Comparison of ENCODE assay signal across 10 cellular contexts in the genomic region with DNA sequence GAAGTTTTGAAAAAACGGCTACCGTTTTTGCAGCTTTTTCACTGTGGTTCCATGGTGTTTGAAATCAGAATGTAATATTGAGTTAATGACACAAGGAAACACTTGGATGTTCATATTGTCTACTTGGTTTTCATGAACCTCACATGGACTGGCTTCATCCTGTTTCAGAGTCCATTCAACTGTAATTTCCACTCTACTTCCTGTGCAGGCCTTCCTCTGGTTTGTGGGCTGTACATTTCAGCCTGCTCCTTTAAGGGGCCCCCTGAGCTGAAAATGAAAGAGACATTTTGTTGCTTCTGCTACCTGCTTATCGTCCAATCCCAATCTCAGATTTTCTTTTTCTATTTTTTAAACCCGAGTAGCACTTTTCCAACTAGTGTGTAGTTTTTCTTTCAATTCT. TPM values are rescaled to one million over a fixed set of nuclear protein-coding genes. Genes with fewer than 3 reads are reported as not detected.
DNase-seq lines count a peak whose midpoint lies in the region; ATAC-seq and TF ChIP-seq lines count a peak whose summit lies in the region.
"Had no signal": no experiment of that assay in that cellular context is flagged by ENCODE, and none has a peak within 500 bp of the region (broad histone marks: within the 10 kb centered on the region; RNA-seq: fewer than 3 reads in every experiment).

No MANE protein-coding gene starts in this region.

- H3K27ac Mint-ChIP-seq in chondrocyte (ENCODE audit: unreplicated experiment), result no peak overlapping the region

- no peaks in the 10 kb centered on the region for H3K9me3 ChIP-seq in right atrium auricular region

- no peak overlapping the region for H3K4me3 Mint-ChIP-seq in chondrocyte (ENCODE audit: unreplicated experiment)

- H3K27me3 ChIP-seq in right atrium auricular region, result no peaks in the 10 kb centered on the region

- peak; percentile 92 for ATAC-seq in GM21528 (IDR thresholded peaks at IDR 0.05; ENCODE audit: low FRiP score, unreplicated experiment)

- H3K27me3 Mint-ChIP-seq in chondrocyte (ENCODE audit: low read depth), result no peaks in the 10 kb centered on the region

- no peak overlapping the region for H3K27ac ChIP-seq in right atrium auricular region

- peaks cover 42% of the 10 kb centered on the region for H3K4me1 Mint-ChIP-seq in chondrocyte (ENCODE audit: low read depth)

- peak; percentile 40 for DNase-seq in GM12865 (ENCODE audit: low read depth)
- DNase-seq in KBM-7, result peak; percentile 93
- peak; percentile 16 for DNase-seq in germinal center (ENCODE audit: low spot score)
- DNase-seq in putamen (ENCODE audit: low spot score), result no peak
- DNase-seq in right atrium auricular region (ENCODE audit: low spot score), result no peak
- no peak for DNase-seq in chondrocyte (ENCODE audit: low spot score)
- no peak for DNase-seq in ecto neural progenitor cell (ENCODE audit: low spot score)
- DNase-seq: activated CD8-positive, alpha-beta memory T cell treated with anti-CD3 and anti-CD28 coated beads, Interleukin-2, amount 50 U/mL, for 4 hours had no signal

- no peak overlapping the region for H3K4me3 ChIP-seq in GM12865 (ENCODE audit: low read depth, low read length)
- no peak overlapping the region for H3K4me3 ChIP-seq in right atrium auricular region

- H3K36me3 ChIP-seq in right atrium auricular region, result no peaks in the 10 kb centered on the region

- TF ChIP-seq CTCF in GM12865 (IDR thresholded peaks at IDR 0.05; ENCODE audit: insufficient read depth, low read depth, low read length, missing control alignments) (no peak), right atrium auricular region (IDR thresholded peaks at IDR 0.05) (no peak), chondrocyte (IDR thresholded peaks at IDR 0.05) (no peak)

- no peaks in the 10 kb centered on the region for H3K4me1 ChIP-seq in right atrium auricular region

- H3K9me3 Mint-ChIP-seq in chondrocyte (ENCODE audit: low read depth), result no peaks in the 10 kb centered on the region

- H3K36me3 Mint-ChIP-seq in chondrocyte (ENCODE audit: low read depth), result peaks cover 1% of the 10 kb centered on the region

- in situ Hi-C loops in KBM-7 (cut with MboI; ENCODE audit: low pct_unique_long_range_greater_than_20kb, low sequenced_read_pairs), result no loop called here

RNA-seq across cellular contexts. Expression of a gene that starts 41.8 kb away (rescaled TPM):
- 1 to 10 TPM; 2.5 to 3.9 TPM for total RNA-seq in right atrium auricular region
- total RNA-seq in chondrocyte, result 247 to 252 TPM (median 247 TPM) in 3 replicates

RNA-seq across cellular contexts. Expression of a gene that starts 56.3 kb away (rescaled TPM):
- total RNA-seq in right atrium auricular region (not detected), chondrocyte (3.2 to 7.5 TPM (median 3.5 TPM) in 3 replicates)
- total RNA-seq: epithelial cell of proximal tubule had no signal

RNA-seq across cellular contexts. Expression of a gene that starts 56.7 kb away (rescaled TPM):
- total RNA-seq in right atrium auricular region, result 1 to 10 TPM in 1 of 2 donors, not detected in 1; 1.3 TPM
- 20.7 to 31.7 TPM (median 21.2 TPM) in 3 replicates for total RNA-seq in chondrocyte

Comparison
In these comparisons a context has a peak if more than half of its experiments do, and no peak if none do; other contexts are left out.
1. DNase-seq: peak in GM12865 (single experiment), KBM-7 (single experiment) and germinal center (single experiment); none in putamen (single experiment), right atrium auricular region (single experiment), chondrocyte (single experiment) and ecto neural progenitor cell (single experiment).
2. RNA of a gene that starts 41.8 kb away (total RNA-seq): 247 to 252 TPM in chondrocyte; 2.5 to 3.9 TPM in right atrium auricular region; every median in the first group is over 10 times any median in the second.